In genomic region chrX:30220646-30221045, GRCh38 we compare ENCODE assay signal across 14 cellular contexts. TPM values are rescaled to one million over a fixed set of nuclear protein-coding genes. Genes with fewer than 3 reads are reported as not detected.
DNase-seq lines count a peak whose midpoint lies in the region; ATAC-seq and TF ChIP-seq lines count a peak whose summit lies in the region.
"Had no signal": no experiment of that assay in that cellular context is flagged by ENCODE, and none has a peak within 500 bp of the region (broad histone marks: within the 10 kb centered on the region; RNA-seq: fewer than 3 reads in every experiment).

No MANE protein-coding gene starts in this region.

- no peak overlapping the region for H3K27ac Mint-ChIP-seq in activated naive CD4-positive, alpha-beta T cell treated with anti-CD3 and anti-CD28 coated beads for 36 hours
- H3K27ac Mint-ChIP-seq: CD4-positive, alpha-beta T cell had no signal

- ATAC-seq in GM18870 (IDR thresholded peaks at IDR 0.05; ENCODE audit: unreplicated experiment): no peak

- H3K9ac ChIP-seq in SK-N-MC (ENCODE audit: insufficient read length): no peak overlapping the region

- no peaks in the 10 kb centered on the region for H3K27me3 Mint-ChIP-seq in activated naive CD4-positive, alpha-beta T cell treated with anti-CD3 and anti-CD28 coated beads for 36 hours (ENCODE audit: low read depth)
- H3K27me3 Mint-ChIP-seq: CD4-positive, alpha-beta T cell had no signal

- H3K9me3 Mint-ChIP-seq in activated naive CD4-positive, alpha-beta T cell treated with anti-CD3 and anti-CD28 coated beads for 36 hours: no peaks in the 10 kb centered on the region
- H3K9me3 Mint-ChIP-seq: CD4-positive, alpha-beta T cell had no signal

- no peaks in the 10 kb centered on the region for H3K4me1 Mint-ChIP-seq in activated naive CD4-positive, alpha-beta T cell treated with anti-CD3 and anti-CD28 coated beads for 36 hours (ENCODE audit: low read depth)

- no peak overlapping the region for H3K4me3 Mint-ChIP-seq in activated naive CD4-positive, alpha-beta T cell treated with anti-CD3 and anti-CD28 coated beads for 36 hours
- H3K4me3 Mint-ChIP-seq: CD4-positive, alpha-beta T cell had no signal

- TF ChIP-seq CTCF in lower leg skin (IDR thresholded peaks at IDR 0.05): no peak

- intact Hi-C loops in activated naive CD4-positive, alpha-beta T cell treated with anti-CD3 and anti-CD28 coated beads for 36 hours (cut with micrococcal nuclease): no loop called here
- intact Hi-C loops in lower leg skin (cut with DNase I; ENCODE audit: low total_unique reads): no loop called here

- H3K4me3 ChIP-seq in Jurkat, Clone E6-1 (ENCODE audit: low read length): no peak overlapping the region
- no peak overlapping the region for H3K4me3 ChIP-seq in SK-N-MC
- H3K4me3 ChIP-seq in lower leg skin (ENCODE audit: low read depth, poor library complexity, severe bottlenecking): no peak overlapping the region
- H3K4me3 ChIP-seq: HAP-1 had no signal

- H3K36me3 ChIP-seq in SK-N-MC (ENCODE audit: insufficient read depth, low read length): no peaks in the 10 kb centered on the region
- H3K36me3 ChIP-seq: HAP-1 had no signal

- no peaks in the 10 kb centered on the region for H3K9me3 ChIP-seq in SK-N-MC (ENCODE audit: low read depth, low read length)
- H3K9me3 ChIP-seq: Caco-2, HAP-1 had no signal

- CTCF ChIA-PET in activated naive CD4-positive, alpha-beta T cell treated with anti-CD3 and anti-CD28 coated beads for 36 hours (lab: Charles Lee): no interaction called here

- no peaks in the 10 kb centered on the region for H3K36me3 Mint-ChIP-seq in activated naive CD4-positive, alpha-beta T cell treated with anti-CD3 and anti-CD28 coated beads for 36 hours (ENCODE audit: low read depth)

- 42 to 69% methylated on average over 5 of the region's 5 CpGs for WGBS in lower leg skin, 2 donors

- TF ChIP-seq POLR2A in erythroblast (IDR thresholded peaks at IDR 0.05; ENCODE audit: low read length): no peak
- TF ChIP-seq POLR2A in lower leg skin (IDR thresholded peaks at IDR 0.05): no peak

- no peak overlapping the region for H3K27ac ChIP-seq in SK-N-MC
- H3K27ac ChIP-seq: C4-2B had no signal

- peak; percentile 1 for DNase-seq in Jurkat, Clone E6-1 (ENCODE audit: low read depth, low spot score)
- DNase-seq in SK-N-MC (ENCODE audit: low read depth, low spot score) (peak; percentile 56), erythroblast (lab: John Stamatoyannopoulos, UW) (peak; percentile 1 to 8), lower leg skin (ENCODE audit: low spot score in 2 of 2) (no peak), NCI-H526 (lab: John Stamatoyannopoulos, UW) (no peak)
- DNase-seq in activated naive CD4-positive, alpha-beta T cell treated with anti-CD3 and anti-CD28 coated beads for 36 hours: no peak
- DNase-seq: AML-193; Caco-2; CD4-positive, alpha-beta T cell had no signal

RNA-seq across cellular contexts. Expression of gene MAGEB2, which starts 5.3 kb away (rescaled TPM):
- not detected for polyA plus RNA-seq in Jurkat, Clone E6-1 (2012; ENCODE audit: insufficient read depth, insufficient read length)
- total RNA-seq in activated naive CD4-positive, alpha-beta T cell treated with anti-CD3 and anti-CD28 coated beads for 36 hours: not detected
- not detected for total RNA-seq in lower leg skin
- total RNA-seq: Caco-2; CD4-positive, alpha-beta T cell had no signal
- polyA plus RNA-seq: BJ had no signal

RNA-seq across cellular contexts. Expression of gene MAGEB3, which starts 9.8 kb away (rescaled TPM):
- not detected for polyA plus RNA-seq in Jurkat, Clone E6-1 (2012; ENCODE audit: insufficient read depth, insufficient read length)
- not detected for total RNA-seq in activated naive CD4-positive, alpha-beta T cell treated with anti-CD3 and anti-CD28 coated beads for 36 hours
- total RNA-seq in lower leg skin: not detected
- total RNA-seq: Caco-2; CD4-positive, alpha-beta T cell; H4 had no signal
- polyA plus RNA-seq: BJ had no signal

RNA-seq across cellular contexts. Expression of gene MAGEB4, which starts 21.2 kb away (rescaled TPM):
- not detected for polyA plus RNA-seq in Jurkat, Clone E6-1 (2012; ENCODE audit: insufficient read depth, insufficient read length)
- total RNA-seq in activated naive CD4-positive, alpha-beta T cell treated with anti-CD3 and anti-CD28 coated beads for 36 hours: not detected
- total RNA-seq in lower leg skin: not detected
- total RNA-seq: Caco-2; CD4-positive, alpha-beta T cell; H4 had no signal
- polyA plus RNA-seq: BJ had no signal

RNA-seq across cellular contexts. Expression of gene MAGEB1, which starts 26.3 kb away (rescaled TPM):
- not detected for polyA plus RNA-seq in Jurkat, Clone E6-1 (2012; ENCODE audit: insufficient read depth, insufficient read length)
- total RNA-seq in activated naive CD4-positive, alpha-beta T cell treated with anti-CD3 and anti-CD28 coated beads for 36 hours: not detected
- not detected for total RNA-seq in lower leg skin
- total RNA-seq: Caco-2; CD4-positive, alpha-beta T cell; H4 had no signal
- polyA plus RNA-seq: BJ had no signal

Comparison
In these comparisons a context has a peak if more than half of its experiments do, and no peak if none do; other contexts are left out.
1. DNase-seq: peak in Jurkat, Clone E6-1 (single experiment), SK-N-MC (single experiment) and erythroblast (2 of 2); none in activated naive CD4-positive, alpha-beta T cell treated with anti-CD3 and anti-CD28 coated beads for 36 hours (single experiment), lower leg skin (0 of 2) and NCI-H526 (0 of 2).